29 cellular contexts compared by ENCODE assay signal in genomic region chr6:91042656-91043055, GRCh38.
"Had no signal": no experiment of that assay in that cellular context is flagged by ENCODE, and none has a peak within 500 bp of the region (broad histone marks: within the 10 kb centered on the region; RNA-seq: fewer than 3 reads in every experiment).

No MANE protein-coding gene starts in this region.

- H3K4me1 ChIP-seq: esophagus squamous epithelium, heart left ventricle had no signal

- H3K27me3 ChIP-seq: esophagus squamous epithelium, heart left ventricle had no signal

- H3K4me3 Mint-ChIP-seq: activated B cell treated with CpG ODN at 0.5 μM for 24 hours; activated CD8-positive, alpha-beta T cell treated with anti-CD3 and anti-CD28 coated beads for 36 hours; activated naive CD8-positive, alpha-beta T cell; activated T-cell treated with anti-CD3 and anti-CD28 coated beads, Interleukin-2, amount 50 U/mL, for 4 hours; activated T-helper 17 cell treated with anti-CD3 and anti-CD28 coated beads, Interleukin-2, amount 50 U/mL, for 72 hours; effector memory CD8-positive, alpha-beta T cell; T-cell; T-helper 1 cell treated with Interleukin-12 subunit alpha and Interleukin-12 subunit beta and Interleukin-4 antibody, amounts not matched to agents 30 μg/mL and 1 μg/mL, for 36 hours; T-helper 2 cell treated with Interferon-gamma antibody and Interleukin-4, amounts not matched to agents 5 μg/mL and 100 μg/mL, for 36 hours had no signal

- H3K27me3 Mint-ChIP-seq: activated B cell treated with CpG ODN at 0.5 μM for 24 hours; effector memory CD8-positive, alpha-beta T cell; T-cell had no signal

- H3K27ac ChIP-seq: esophagus squamous epithelium, heart left ventricle, WERI-Rb-1 had no signal

- H3K9me3 ChIP-seq: esophagus squamous epithelium, heart left ventricle had no signal

- H3K36me3 ChIP-seq: esophagus squamous epithelium, heart left ventricle, WERI-Rb-1 had no signal

- H3K36me3 Mint-ChIP-seq: activated naive CD8-positive, alpha-beta T cell; T-cell had no signal

- DNase-seq: activated B cell treated with CpG ODN at 0.5 μM for 24 hours; activated CD4-positive, alpha-beta T cell treated with anti-CD3 and anti-CD28 coated beads for 48 hours; activated CD4-positive, alpha-beta T cell treated with anti-CD3 and anti-CD28 coated beads, Interleukin-2, amount 50 U/mL, for 1 hour; activated CD4-positive, alpha-beta T cell treated with anti-CD3 and anti-CD28 coated beads, Interleukin-2, amount 50 U/mL, for 48 hours; activated CD8-positive, alpha-beta memory T cell treated with anti-CD3 and anti-CD28 coated beads for 24 hours; activated CD8-positive, alpha-beta T cell treated with anti-CD3 and anti-CD28 coated beads for 36 hours; activated effector memory CD4-positive, alpha-beta T cell treated with Interleukin-2 at 50 U/mL for 16 hours; activated gamma-delta T cell treated with Interleukin-2 at 50 U/mL for 16 hours; activated naive CD4-positive, alpha-beta T cell treated with anti-CD3 and anti-CD28 coated beads, Interleukin-2, amount 50 U/mL, for 16 hours; activated naive CD4-positive, alpha-beta T cell treated with Interleukin-2 at 50 U/mL for 16 hours; activated T-cell treated with anti-CD3 and anti-CD28 coated beads, Interleukin-2, amount 50 U/mL, for 4 hours; amniotic stem cell; anterior cingulate cortex; caudate nucleus; cortex of kidney; dermis blood vessel endothelial cell; effector CD4-positive, alpha-beta T cell; effector memory CD8-positive, alpha-beta T cell; esophagus squamous epithelium; foreskin melanocyte; glutamatergic neuron; heart left ventricle; T-cell; T1000; WERI-Rb-1 had no signal

- H3K4me1 Mint-ChIP-seq: activated B cell treated with CpG ODN at 0.5 μM for 24 hours; activated T-helper 17 cell treated with anti-CD3 and anti-CD28 coated beads, Interleukin-2, amount 50 U/mL, for 72 hours; T-cell had no signal

- H3K27ac Mint-ChIP-seq: activated B cell treated with CpG ODN at 0.5 μM for 24 hours; activated CD8-positive, alpha-beta T cell treated with anti-CD3 and anti-CD28 coated beads for 36 hours; activated naive CD8-positive, alpha-beta T cell; activated T-helper 17 cell treated with anti-CD3 and anti-CD28 coated beads, Interleukin-2, amount 50 U/mL, for 72 hours; effector memory CD8-positive, alpha-beta T cell; T-cell; T-helper 1 cell treated with Interleukin-12 subunit alpha and Interleukin-12 subunit beta and Interleukin-4 antibody, amounts not matched to agents 30 μg/mL and 1 μg/mL, for 36 hours; T-helper 2 cell treated with Interferon-gamma antibody and Interleukin-4, amounts not matched to agents 5 μg/mL and 100 μg/mL, for 36 hours had no signal

- H3K4me3 ChIP-seq: esophagus squamous epithelium, heart left ventricle had no signal

- H3K9me3 Mint-ChIP-seq: T-helper 1 cell treated with Interleukin-12 subunit alpha and Interleukin-12 subunit beta and Interleukin-4 antibody, amounts not matched to agents 30 μg/mL and 1 μg/mL, for 36 hours; T-helper 2 cell treated with Interferon-gamma antibody and Interleukin-4, amounts not matched to agents 5 μg/mL and 100 μg/mL, for 36 hours had no signal
